11 cellular contexts compared by ENCODE assay signal in the genomic region with DNA sequence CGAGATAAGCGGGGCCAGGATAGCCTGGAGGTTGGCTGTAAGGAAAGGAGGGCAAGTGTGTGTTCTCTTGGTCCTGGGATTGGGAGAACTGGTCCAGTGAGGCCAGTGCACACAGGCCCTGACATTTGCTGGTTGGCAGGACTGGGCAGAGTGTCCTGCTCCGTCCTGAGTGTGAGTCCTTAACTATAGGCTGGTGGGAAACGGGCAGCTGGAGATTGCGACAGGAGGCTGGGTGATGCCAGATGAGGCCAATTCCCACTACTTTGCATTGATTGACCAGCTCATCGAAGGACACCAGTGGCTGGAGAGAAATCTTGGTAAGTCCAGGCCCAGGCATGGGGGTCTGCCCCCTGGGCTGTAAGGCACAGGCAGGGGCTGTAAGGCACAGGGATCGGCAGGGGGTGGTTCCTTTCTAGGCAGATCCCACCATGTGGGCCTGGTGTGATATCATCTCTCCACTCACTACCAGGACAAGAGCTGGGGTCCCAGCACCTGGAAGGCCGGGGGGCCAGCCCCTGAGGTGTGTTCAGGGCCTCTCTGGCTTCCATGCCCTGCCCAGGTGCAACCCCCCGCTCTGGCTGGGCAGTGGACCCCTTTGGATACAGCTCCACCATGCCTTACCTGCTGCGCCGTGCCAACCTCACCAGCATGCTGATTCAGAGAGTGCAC.
"Had no signal": no experiment of that assay in that cellular context is flagged by ENCODE, and none has a peak within 500 bp of the region (broad histone marks: within the 10 kb centered on the region; RNA-seq: fewer than 3 reads in every experiment).

No MANE protein-coding gene starts in this region.

- H3K27ac ChIP-seq: neural progenitor cell, transverse colon had no signal

- H3K27ac Mint-ChIP-seq: activated CD4-positive, alpha-beta memory T cell treated with anti-CD3 and anti-CD28 coated beads for 36 hours; activated naive CD8-positive, alpha-beta T cell treated with anti-CD3 and anti-CD28 coated beads, Interleukin-2, amount 50 U/mL, for 24 hours; neural progenitor cell had no signal

- H3K9me3 ChIP-seq: esophagus muscularis mucosa, transverse colon had no signal

- DNase-seq: activated CD4-positive, alpha-beta memory T cell treated with anti-CD3 and anti-CD28 coated beads for 36 hours; activated CD4-positive, CD25-positive, alpha-beta regulatory T cell treated with anti-CD3 and anti-CD28 coated beads, Interleukin-2, amount 50 U/mL, for 72 hours; activated naive CD4-positive, alpha-beta T cell treated with Interleukin-2 at 50 U/mL for 16 hours; activated naive CD8-positive, alpha-beta T cell treated with anti-CD3 and anti-CD28 coated beads, Interleukin-2, amount 50 U/mL, for 24 hours; mesendoderm; retina; transverse colon had no signal

- H3K27me3 Mint-ChIP-seq: activated CD4-positive, alpha-beta memory T cell treated with anti-CD3 and anti-CD28 coated beads for 36 hours; activated naive CD8-positive, alpha-beta T cell treated with anti-CD3 and anti-CD28 coated beads, Interleukin-2, amount 50 U/mL, for 24 hours had no signal

- H2AFZ ChIP-seq: neural progenitor cell had no signal

- H3K9me3 Mint-ChIP-seq: activated CD4-positive, alpha-beta memory T cell treated with anti-CD3 and anti-CD28 coated beads for 36 hours; activated naive CD8-positive, alpha-beta T cell treated with anti-CD3 and anti-CD28 coated beads, Interleukin-2, amount 50 U/mL, for 24 hours; neural progenitor cell had no signal

- H3K4me3 ChIP-seq: esophagus muscularis mucosa, neural progenitor cell, skin epidermis, transverse colon had no signal

- H3K4me3 Mint-ChIP-seq: activated CD4-positive, alpha-beta memory T cell treated with anti-CD3 and anti-CD28 coated beads for 36 hours; activated naive CD8-positive, alpha-beta T cell treated with anti-CD3 and anti-CD28 coated beads, Interleukin-2, amount 50 U/mL, for 24 hours; neural progenitor cell had no signal

- H3K36me3 ChIP-seq: neural progenitor cell had no signal

- H3K4me2 ChIP-seq: neural progenitor cell had no signal

- ATAC-seq: activated naive CD8-positive, alpha-beta T cell treated with anti-CD3 and anti-CD28 coated beads, Interleukin-2, amount 50 U/mL, for 24 hours; left lobe of liver had no signal

- H3K27me3 ChIP-seq: esophagus muscularis mucosa, transverse colon had no signal
